35 cellular contexts compared by ENCODE assay signal in the genomic region with DNA sequence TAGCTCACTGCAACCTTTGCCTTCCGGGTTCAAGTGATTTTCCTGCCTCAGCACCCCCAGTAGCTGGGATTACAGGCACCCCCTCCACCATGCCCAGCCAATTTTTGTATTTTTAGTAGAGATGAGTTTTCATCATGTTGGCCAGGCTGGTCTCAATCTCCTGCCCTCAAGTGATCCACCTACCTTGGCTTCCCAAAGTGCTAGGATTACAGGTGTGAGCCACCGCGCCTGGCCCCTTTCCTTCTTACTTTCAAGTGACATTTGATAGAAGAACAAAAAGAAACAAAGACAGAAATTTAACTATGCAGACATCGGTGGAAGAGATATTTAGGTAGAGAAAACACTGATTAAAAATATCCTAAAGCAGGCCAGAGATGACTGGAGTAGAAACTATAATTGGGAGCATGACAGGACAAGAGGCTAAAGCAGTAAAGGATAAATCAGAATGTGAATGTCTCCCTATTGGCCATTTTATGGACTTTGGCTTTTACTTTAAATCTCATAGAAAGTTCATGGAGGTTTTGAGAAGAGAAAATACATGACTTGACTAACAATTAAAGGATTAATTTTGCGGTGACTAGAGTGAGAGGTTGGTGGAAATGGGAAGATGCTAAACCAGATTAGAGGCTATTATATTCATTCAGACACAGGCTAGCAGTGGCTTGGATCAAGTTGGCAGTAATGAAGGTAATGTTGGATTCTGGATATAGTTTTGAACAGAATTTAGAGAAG. TPM values are rescaled to one million over a fixed set of nuclear protein-coding genes. Genes with fewer than 3 reads are reported as not detected.
"Had no signal": no experiment of that assay in that cellular context is flagged by ENCODE, and none has a peak within 500 bp of the region (broad histone marks: within the 10 kb centered on the region; RNA-seq: fewer than 3 reads in every experiment).

No MANE protein-coding gene starts in this region.

- H3K36me3 ChIP-seq: cardiac muscle cell, esophagus muscularis mucosa, gastrocnemius medialis, heart right ventricle had no signal

- H3K9me3 Mint-ChIP-seq: activated CD4-positive, alpha-beta T cell treated with anti-CD3 and anti-CD28 coated beads, Interleukin-2, amount 10 ng/mL, durations not matched to agents 24 days and 14 days had no signal

- H3K27ac Mint-ChIP-seq: activated CD4-positive, alpha-beta memory T cell treated with anti-CD3 and anti-CD28 coated beads, Interleukin-2, amount 10 ng/mL, durations not matched to agents 7 days and 5 days; activated CD4-positive, alpha-beta T cell treated with anti-CD3 and anti-CD28 coated beads for 36 hours; activated CD4-positive, alpha-beta T cell treated with anti-CD3 and anti-CD28 coated beads, Interleukin-2, amount 10 ng/mL, durations not matched to agents 24 days and 14 days; activated naive CD8-positive, alpha-beta T cell; activated T-helper 17 cell treated with anti-CD3 and anti-CD28 coated beads, Interleukin-2, amount 50 U/mL, for 72 hours; dendritic cell treated with granulocyte-macrophage colony-stimulating factor and Interleukin-4, amounts not matched to agents 40 ng/mL and 50 ng/mL, for 4 days; effector memory CD8-positive, alpha-beta T cell; T-helper 17 cell; T-helper 2 cell treated with Interferon-gamma antibody and Interleukin-4, amounts not matched to agents 5 μg/mL and 100 μg/mL, for 36 hours had no signal

- DNase-seq: activated CD4-positive, alpha-beta memory T cell treated with anti-CD3 and anti-CD28 coated beads, Interleukin-2, amount 10 ng/mL, durations not matched to agents 7 days and 5 days; activated CD4-positive, alpha-beta T cell treated with anti-CD3 and anti-CD28 coated beads for 36 hours; activated CD4-positive, alpha-beta T cell treated with anti-CD3 and anti-CD28 coated beads, Interleukin-2, amount 10 ng/mL, durations not matched to agents 24 days and 14 days; activated CD4-positive, CD25-positive, alpha-beta regulatory T cell; activated CD4-positive, CD25-positive, alpha-beta regulatory T cell treated with anti-CD3 and anti-CD28 coated beads, Interleukin-2, amount 50 U/mL, for 72 hours; activated CD8-positive, alpha-beta memory T cell treated with anti-CD3 and anti-CD28 coated beads, Interleukin-2, amount 50 U/mL, for 48 hours; activated effector memory CD4-positive, alpha-beta T cell treated with Interleukin-2 at 50 U/mL for 16 hours; activated gamma-delta T cell treated with Interleukin-2 at 50 U/mL for 16 hours; activated naive CD4-positive, alpha-beta T cell treated with anti-CD3 and anti-CD28 coated beads, Interleukin-2, amount 50 U/mL, for 16 hours; activated naive CD4-positive, alpha-beta T cell treated with Interleukin-2 at 50 U/mL for 16 hours; activated T-cell treated with anti-CD3 and anti-CD28 coated beads for 4 hours; activated T-cell treated with anti-CD3 and anti-CD28 coated beads, Interleukin-2, amount 50 U/mL, for 4 hours; amniotic stem cell; anterior cingulate cortex; body of pancreas; central memory CD4-positive, alpha-beta T cell; cerebellar nuclear complex; dorsolateral prefrontal cortex; effector CD4-positive, alpha-beta T cell; effector memory CD8-positive, alpha-beta T cell; erythroblast; foreskin keratinocyte; gastrocnemius medialis; heart right ventricle; T-helper 1 cell; T-helper 17 cell; T1000 had no signal

- H3K4me3 Mint-ChIP-seq: activated CD4-positive, alpha-beta memory T cell treated with anti-CD3 and anti-CD28 coated beads, Interleukin-2, amount 10 ng/mL, durations not matched to agents 7 days and 5 days; activated CD4-positive, alpha-beta T cell treated with anti-CD3 and anti-CD28 coated beads for 36 hours; activated CD4-positive, alpha-beta T cell treated with anti-CD3 and anti-CD28 coated beads, Interleukin-2, amount 10 ng/mL, durations not matched to agents 24 days and 14 days; activated naive CD8-positive, alpha-beta T cell; activated T-cell treated with anti-CD3 and anti-CD28 coated beads, Interleukin-2, amount 50 U/mL, for 4 hours; activated T-helper 17 cell treated with anti-CD3 and anti-CD28 coated beads, Interleukin-2, amount 50 U/mL, for 72 hours; dendritic cell treated with granulocyte-macrophage colony-stimulating factor and Interleukin-4, amounts not matched to agents 40 ng/mL and 50 ng/mL, for 4 days; effector memory CD8-positive, alpha-beta T cell; T-helper 17 cell; T-helper 2 cell treated with Interferon-gamma antibody and Interleukin-4, amounts not matched to agents 5 μg/mL and 100 μg/mL, for 36 hours had no signal

- H3K27ac ChIP-seq: body of pancreas, cardiac muscle cell, coronary artery, dorsolateral prefrontal cortex, esophagus muscularis mucosa, foreskin keratinocyte, gastrocnemius medialis, heart right ventricle, hepatocyte had no signal

- H3K4me1 Mint-ChIP-seq: activated CD4-positive, alpha-beta memory T cell treated with anti-CD3 and anti-CD28 coated beads, Interleukin-2, amount 10 ng/mL, durations not matched to agents 7 days and 5 days; activated CD4-positive, alpha-beta T cell treated with anti-CD3 and anti-CD28 coated beads for 36 hours; activated CD4-positive, alpha-beta T cell treated with anti-CD3 and anti-CD28 coated beads, Interleukin-2, amount 10 ng/mL, durations not matched to agents 24 days and 14 days; activated T-helper 17 cell treated with anti-CD3 and anti-CD28 coated beads, Interleukin-2, amount 50 U/mL, for 72 hours; T-helper 17 cell had no signal

- H3K27me3 Mint-ChIP-seq: activated CD4-positive, alpha-beta memory T cell treated with anti-CD3 and anti-CD28 coated beads, Interleukin-2, amount 10 ng/mL, durations not matched to agents 7 days and 5 days; activated CD4-positive, alpha-beta T cell treated with anti-CD3 and anti-CD28 coated beads for 36 hours; activated CD4-positive, alpha-beta T cell treated with anti-CD3 and anti-CD28 coated beads, Interleukin-2, amount 10 ng/mL, durations not matched to agents 24 days and 14 days; activated naive CD8-positive, alpha-beta T cell; activated T-helper 17 cell treated with anti-CD3 and anti-CD28 coated beads, Interleukin-2, amount 50 U/mL, for 72 hours; dendritic cell treated with granulocyte-macrophage colony-stimulating factor and Interleukin-4, amounts not matched to agents 40 ng/mL and 50 ng/mL, for 4 days; effector memory CD8-positive, alpha-beta T cell; T-helper 17 cell had no signal

- H3K9me3 ChIP-seq: body of pancreas, esophagus muscularis mucosa, gastrocnemius medialis, heart right ventricle had no signal

- H3K36me3 Mint-ChIP-seq: activated naive CD8-positive, alpha-beta T cell had no signal

- H3K27me3 ChIP-seq: body of pancreas, cardiac muscle cell, dorsolateral prefrontal cortex, esophagus muscularis mucosa, foreskin keratinocyte, gastrocnemius medialis, heart right ventricle, hepatocyte had no signal

- H3K4me3 ChIP-seq: body of pancreas, cardiac muscle cell, coronary artery, dorsolateral prefrontal cortex, esophagus muscularis mucosa, gastrocnemius medialis, heart right ventricle, hepatocyte had no signal

- H3K4me1 ChIP-seq: body of pancreas, esophagus muscularis mucosa, foreskin keratinocyte, gastrocnemius medialis, heart right ventricle had no signal

RNA-seq across cellular contexts. Expression of a gene that starts 2.2 kb away (rescaled TPM):
- total RNA-seq: activated CD4-positive, alpha-beta memory T cell treated with anti-CD3 and anti-CD28 coated beads, Interleukin-2, amount 10 ng/mL, durations not matched to agents 7 days and 5 days; activated CD4-positive, alpha-beta T cell treated with anti-CD3 and anti-CD28 coated beads for 36 hours; activated CD4-positive, alpha-beta T cell treated with anti-CD3 and anti-CD28 coated beads, Interleukin-2, amount 10 ng/mL, durations not matched to agents 24 days and 14 days; activated T-cell treated with anti-CD3 and anti-CD28 coated beads, Interleukin-2, amount 50 U/mL, for 4 hours; activated T-helper 17 cell treated with anti-CD3 and anti-CD28 coated beads, Interleukin-2, amount 50 U/mL, for 72 hours; T-helper 17 cell had no signal
